Comparison of ENCODE assay signal across 8 cellular contexts in genomic region chr6:7617954-7618764, GRCh38. TPM values are rescaled to one million over a fixed set of nuclear protein-coding genes. Genes with fewer than 3 reads are reported as not detected.
DNase-seq lines count a peak whose midpoint lies in the region; ATAC-seq and TF ChIP-seq lines count a peak whose summit lies in the region.

No MANE protein-coding gene starts in this region.

- no peak overlapping the region for H3K4me3 Mint-ChIP-seq in stimulated activated naive CD8-positive, alpha-beta T cell treated with anti-CD3 and anti-CD28 coated beads, Interleukin-15, amount 100 ng/mL, for 72 hours
- H3K4me3 Mint-ChIP-seq in CD4-positive, alpha-beta memory T cell = no peak overlapping the region

- peak overlapping the region; percentile 23 for H3K27ac ChIP-seq in foreskin keratinocyte
- no peak overlapping the region for H3K27ac ChIP-seq in CD4-positive, alpha-beta memory T cell (ENCODE audit: low read depth, low read length)

- CTCF ChIA-PET in CD4-positive, alpha-beta memory T cell (lab: Charles Lee; ENCODE audit: partially characterized antibody) = interaction anchor here (1.6 to 13.3 kb wide), 3 partner anchors 12 to 942 kb away, joined by 3 to 225 read pairs (median 5); no protein-coding TSS in a partner anchor

- peak; percentile 23 for DNase-seq in SIG-M5 (lab: John Stamatoyannopoulos, UW)
- DNase-seq in foreskin keratinocyte = peak; percentile 73 to 83
- peak in 1 of 2 donors; percentile 23 for DNase-seq in stimulated activated naive CD8-positive, alpha-beta T cell treated with anti-CD3 and anti-CD28 coated beads, Interleukin-15, amount 100 ng/mL, for 72 hours
- DNase-seq in GM19238 (ENCODE audit: insufficient read length, low spot score) = no peak
- DNase-seq in CD4-positive, alpha-beta memory T cell = no peak
- DNase-seq in activated naive CD4-positive, alpha-beta T cell (lab: John Stamatoyannopoulos, UW) = no peak

- ATAC-seq in GM18499 (IDR thresholded peaks at IDR 0.05; ENCODE audit: insufficient read depth, unreplicated experiment) = peak; percentile 73
- peak; percentile 54 for ATAC-seq in HG02870 (IDR thresholded peaks at IDR 0.05; ENCODE audit: unreplicated experiment)
- peak; percentile 85 for ATAC-seq in foreskin keratinocyte
- peak; percentile 83 for ATAC-seq in stimulated activated naive CD8-positive, alpha-beta T cell treated with anti-CD3 and anti-CD28 coated beads, Interleukin-15, amount 100 ng/mL, for 72 hours

- POLR2A ChIA-PET in CD4-positive, alpha-beta memory T cell (lab: Charles Lee; ENCODE audit: partially characterized antibody) = interaction anchor here (0.6 kb wide), 1 partner anchor 340 kb away, joined by 3 read pairs; no protein-coding TSS in a partner anchor

- H3K4me1 Mint-ChIP-seq in stimulated activated naive CD8-positive, alpha-beta T cell treated with anti-CD3 and anti-CD28 coated beads, Interleukin-15, amount 100 ng/mL, for 72 hours = peaks cover 19% of the 10 kb centered on the region
- H3K4me1 Mint-ChIP-seq in CD4-positive, alpha-beta memory T cell = peaks cover 5 to 7% (median 6%) of the 10 kb centered on the region in 4 donors

- TF ChIP-seq CTCF in foreskin keratinocyte (conservative IDR thresholded peaks at IDR 0.05) = peak; percentile 71

- H3K4me1 ChIP-seq in foreskin keratinocyte = peaks cover 4% of the 10 kb centered on the region
- peaks cover 4% of the 10 kb centered on the region for H3K4me1 ChIP-seq in CD4-positive, alpha-beta memory T cell (ENCODE audit: insufficient read depth, low read length)

- H3K27me3 Mint-ChIP-seq in stimulated activated naive CD8-positive, alpha-beta T cell treated with anti-CD3 and anti-CD28 coated beads, Interleukin-15, amount 100 ng/mL, for 72 hours = peaks cover 6% of the 10 kb centered on the region
- peaks cover 0 to 6% of the 10 kb centered on the region in 2 donors for H3K27me3 Mint-ChIP-seq in CD4-positive, alpha-beta memory T cell

- H3K36me3 Mint-ChIP-seq in CD4-positive, alpha-beta memory T cell = peaks cover 0 to 6% of the 10 kb centered on the region in 2 donors

- intact Hi-C loops in CD4-positive, alpha-beta memory T cell (cut with micrococcal nuclease) = no loop called here

- H3K27me3 ChIP-seq in foreskin keratinocyte = no peaks in the 10 kb centered on the region
- no peaks in the 10 kb centered on the region for H3K27me3 ChIP-seq in CD4-positive, alpha-beta memory T cell (ENCODE audit: insufficient read depth, low read length)

- peak overlapping the region in 1 of 2 donors; percentile 31 for H3K27ac Mint-ChIP-seq in stimulated activated naive CD8-positive, alpha-beta T cell treated with anti-CD3 and anti-CD28 coated beads, Interleukin-15, amount 100 ng/mL, for 72 hours
- peak overlapping the region in 2 of 7 donors; percentile 26 to 40 for H3K27ac Mint-ChIP-seq in CD4-positive, alpha-beta memory T cell

- H3K9me3 Mint-ChIP-seq in stimulated activated naive CD8-positive, alpha-beta T cell treated with anti-CD3 and anti-CD28 coated beads, Interleukin-15, amount 100 ng/mL, for 72 hours = no peaks in the 10 kb centered on the region
- no peaks in the 10 kb centered on the region for H3K9me3 Mint-ChIP-seq in CD4-positive, alpha-beta memory T cell

- no peak overlapping the region for H3K4me3 ChIP-seq in CD4-positive, alpha-beta memory T cell (ENCODE audit: low read length in 2 of 2)

- H3K36me3 ChIP-seq in CD4-positive, alpha-beta memory T cell (ENCODE audit: insufficient read depth, low read length) = no peaks in the 10 kb centered on the region

- H3K9me3 ChIP-seq in CD4-positive, alpha-beta memory T cell (ENCODE audit: control insufficient read depth in 1 of 2, low read length in 2 of 2) = no peaks in the 10 kb centered on the region

RNA-seq across cellular contexts. Expression of gene SNRNP48, which starts 28.2 kb away (rescaled TPM):
- 12.0 and 12.2 TPM in 2 replicates for total RNA-seq in foreskin keratinocyte
- 4.0 and 5.1 TPM in 2 replicates for polyA plus RNA-seq in foreskin keratinocyte
- total RNA-seq in CD4-positive, alpha-beta memory T cell = 10 to 100 TPM; 24.0 to 24.4 TPM
- 10 to 100 TPM in 1 of 2 donors, 1 to 10 TPM in 1; 5.4 to 11.1 TPM for polyA plus RNA-seq in CD4-positive, alpha-beta memory T cell

Comparison
In these comparisons a context has a peak if more than half of its experiments do, and no peak if none do; other contexts are left out.
1. DNase-seq: peak in SIG-M5 (single experiment) and foreskin keratinocyte (2 of 2); none in GM19238 (single experiment), CD4-positive, alpha-beta memory T cell (0 of 5) and activated naive CD4-positive, alpha-beta T cell (0 of 4).
2. Peak in every context shown above with its lines, with median percentiles within 50 percentile points of each other: ATAC-seq.